Comparison of ENCODE assay signal across 15 cellular contexts in the genomic region with DNA sequence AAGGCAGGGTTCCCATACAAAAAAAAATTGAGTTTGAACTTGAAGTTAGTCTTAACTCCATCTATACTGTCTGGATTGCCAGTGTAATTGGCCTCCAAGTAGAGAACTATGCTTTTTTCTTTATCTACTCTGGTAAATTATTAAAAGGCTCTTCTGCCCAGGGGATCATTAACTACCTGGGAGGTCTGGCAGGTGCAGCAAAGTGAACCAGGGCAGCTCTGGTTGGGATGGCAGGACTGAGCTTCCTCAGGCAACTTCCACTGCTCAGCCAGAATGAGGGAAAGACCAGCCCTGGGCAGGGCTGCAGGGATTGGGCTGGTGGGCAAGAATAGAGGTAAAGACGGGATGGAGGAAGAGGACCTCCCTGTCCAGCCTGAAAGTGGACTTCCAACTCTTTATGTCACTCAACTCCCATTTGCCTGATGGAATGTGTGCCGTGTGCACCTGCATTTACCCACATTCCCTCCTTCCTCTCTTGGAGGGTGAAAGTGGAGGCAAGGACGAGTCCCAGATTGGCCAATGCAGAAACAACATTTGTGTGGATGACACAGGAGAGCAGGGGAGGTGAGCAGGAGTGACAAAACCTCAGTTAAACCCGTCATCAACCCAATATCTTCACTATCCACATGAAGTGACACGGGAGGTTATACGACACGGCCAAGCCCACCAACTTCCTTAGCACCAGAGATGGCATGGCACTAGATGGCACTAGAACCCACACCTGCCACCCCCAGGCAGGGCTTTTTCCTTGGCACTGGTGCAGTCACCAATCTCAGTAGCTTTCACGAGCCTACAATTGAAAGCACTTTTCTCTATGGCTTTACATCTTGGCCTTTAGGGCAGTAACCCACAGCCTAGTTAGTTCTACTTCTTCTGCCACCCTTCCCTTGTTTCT. TPM values are rescaled to one million over a fixed set of nuclear protein-coding genes. Genes with fewer than 3 reads are reported as not detected.
DNase-seq lines count a peak whose midpoint lies in the region; ATAC-seq, FAIRE-seq and TF ChIP-seq lines count a peak whose summit lies in the region.
"Had no signal": no experiment of that assay in that cellular context is flagged by ENCODE, and none has a peak within 500 bp of the region (broad histone marks: within the 10 kb centered on the region; RNA-seq: fewer than 3 reads in every experiment).

No MANE protein-coding gene starts in this region.

- H3K27me3 Mint-ChIP-seq in Calu3 (ENCODE audit: unreplicated experiment), result no peaks in the 10 kb centered on the region
- no peaks in the 10 kb centered on the region for H3K27me3 Mint-ChIP-seq in activated naive CD8-positive, alpha-beta T cell treated with anti-CD3 and anti-CD28 coated beads for 36 hours
- H3K27me3 Mint-ChIP-seq in effector memory CD8-positive, alpha-beta T cell, result no peaks in the 10 kb centered on the region
- H3K27me3 Mint-ChIP-seq: activated CD4-positive, alpha-beta T cell treated with anti-CD3 and anti-CD28 coated beads, Interleukin-2, amount 10 ng/mL, durations not matched to agents 24 days and 14 days had no signal

- no peak for TF ChIP-seq EP300 in GM12878 (IDR thresholded peaks at IDR 0.05; ENCODE audit: borderline replicate concordance in 1 of 2, control insufficient read depth in 1 of 2, low read depth in 2 of 2, low read length in 2 of 2)

- H2BK15ac ChIP-seq in IMR-90 (ENCODE audit: low read depth, low read length) (peak overlapping the region; percentile 100), mesenchymal stem cell (ENCODE audit: low read depth, poor library complexity, severe bottlenecking) (no peak overlapping the region)

- H3K4me1 ChIP-seq in IMR-90 (ENCODE audit: control insufficient read depth, insufficient read depth, low read length), result peaks cover 32% of the 10 kb centered on the region
- H3K4me1 ChIP-seq in GM12878 (ENCODE audit: control insufficient read depth, insufficient read depth, low read length), result no peaks in the 10 kb centered on the region
- H3K4me1 ChIP-seq in mesenchymal stem cell (ENCODE audit: control insufficient read depth, insufficient read depth, low read depth, low read length), result peaks cover 27% of the 10 kb centered on the region

- peak overlapping the region; percentile 40 for H3K4me3 Mint-ChIP-seq in Calu3 (ENCODE audit: low read depth, unreplicated experiment)
- no peak overlapping the region for H3K4me3 Mint-ChIP-seq in activated naive CD8-positive, alpha-beta T cell treated with anti-CD3 and anti-CD28 coated beads for 36 hours
- no peak overlapping the region for H3K4me3 Mint-ChIP-seq in effector memory CD8-positive, alpha-beta T cell
- H3K4me3 Mint-ChIP-seq: activated CD4-positive, alpha-beta T cell treated with anti-CD3 and anti-CD28 coated beads, Interleukin-2, amount 10 ng/mL, durations not matched to agents 24 days and 14 days; CD8-positive, alpha-beta T cell; neural crest cell had no signal

- peak overlapping the region; percentile 7 for H2AK9ac ChIP-seq in IMR-90 (replicated peaks; ENCODE audit: low read depth, low read length, poor library complexity)

- FAIRE-seq in GM12878 (lab: Jason Lieb, UNC), result no peak
- FAIRE-seq: GM18507 had no signal

- peak overlapping the region; percentile 99 for H2BK20ac ChIP-seq in IMR-90 (ENCODE audit: low read depth, low read length)

- no peak overlapping the region for H3K4me2 ChIP-seq in IMR-90 (ENCODE audit: low read depth, low read length)
- no peak overlapping the region for H3K4me2 ChIP-seq in GM12878 (ENCODE audit: control insufficient read depth, insufficient read depth)
- H3K4me2 ChIP-seq in mesenchymal stem cell (ENCODE audit: low read length, poor library complexity, severe bottlenecking), result no peak overlapping the region

- H3K9ac ChIP-seq in IMR-90 (ENCODE audit: low read depth, low read length), result no peak overlapping the region
- H3K9ac ChIP-seq in GM12878 (ENCODE audit: control insufficient read depth, insufficient read depth, low read length), result no peak overlapping the region
- no peak overlapping the region for H3K9ac ChIP-seq in mesenchymal stem cell (ENCODE audit: low read length)

- BruUV-seq in Calu3 (replicated peaks; lab: Mats Ljungman, UMichigan), result no TSS peak
- no TSS peak for BruUV-seq in IMR-90 (replicated peaks; lab: Mats Ljungman, UMichigan)
- BruUV-seq in GM12878 (replicated peaks; lab: Mats Ljungman, UMichigan), result no TSS peak

- peaks cover 7 to 26% of the 10 kb centered on the region in 2 experiments for H3K79me1 ChIP-seq in IMR-90 (ENCODE audit: low read depth in 1 of 2, low read length in 2 of 2)
- no peaks in the 10 kb centered on the region for H3K79me1 ChIP-seq in mesenchymal stem cell (replicated peaks; ENCODE audit: low read length, poor library complexity, severe bottlenecking)

- peak overlapping the region; percentile 99 for H2BK5ac ChIP-seq in IMR-90 (ENCODE audit: low read depth, low read length, poor library complexity, severe bottlenecking)
- peak overlapping the region; percentile 74 for H2BK5ac ChIP-seq in mesenchymal stem cell (ENCODE audit: low read depth, low read length, poor library complexity, severe bottlenecking)

- peak overlapping the region; percentile 88 for H3K27ac Mint-ChIP-seq in Calu3 (ENCODE audit: unreplicated experiment)
- H3K27ac Mint-ChIP-seq in activated naive CD8-positive, alpha-beta T cell treated with anti-CD3 and anti-CD28 coated beads for 36 hours, result no peak overlapping the region
- no peak overlapping the region for H3K27ac Mint-ChIP-seq in effector memory CD8-positive, alpha-beta T cell
- H3K27ac Mint-ChIP-seq: activated CD4-positive, alpha-beta T cell treated with anti-CD3 and anti-CD28 coated beads, Interleukin-2, amount 10 ng/mL, durations not matched to agents 24 days and 14 days; CD8-positive, alpha-beta T cell had no signal

- SMC1A ChIA-PET in GM12878 (lab: Charles Lee; ENCODE audit: uncharacterized antibody, unreplicated experiment), result no interaction called here

- H3K36me3 ChIP-seq in IMR-90 (ENCODE audit: control insufficient read depth, insufficient read depth, low read length), result no peaks in the 10 kb centered on the region
- no peaks in the 10 kb centered on the region for H3K36me3 ChIP-seq in GM12878 (ENCODE audit: control insufficient read depth in 2 of 2, insufficient read depth in 2 of 2, low read length in 1 of 2)
- H3K36me3 ChIP-seq in mesenchymal stem cell (ENCODE audit: control insufficient read depth in 1 of 2, insufficient read depth in 2 of 2, low read depth in 1 of 2, low read length in 2 of 2), result no peaks in the 10 kb centered on the region

- TF ChIP-seq RAD21 in IMR-90 (IDR thresholded peaks at IDR 0.05; ENCODE audit: low read length) (no peak), GM12878 (IDR thresholded peaks at IDR 0.05; ENCODE audit: insufficient read depth, low read depth, low read length) (peak; percentile 20; the same call in 1 of the 2 replicates)

- H4K8ac ChIP-seq in IMR-90 (ENCODE audit: low read depth in 2 of 2, low read length in 2 of 2) (peak overlapping the region; percentile 23 to 93), mesenchymal stem cell (ENCODE audit: low read length) (no peak overlapping the region)

- in situ Hi-C loops in IMR-90 (cut with MboI; ENCODE audit: low sequenced_read_pairs) (no loop called here), GM12878 (cut with MboI) (no loop called here)

- peak overlapping the region; percentile 52 for H2AFZ ChIP-seq in IMR-90 (replicated peaks; ENCODE audit: low read length, poor library complexity)
- H2AFZ ChIP-seq in GM12878 (ENCODE audit: control insufficient read depth, low read depth, low read length), result no peak overlapping the region
- no peak overlapping the region for H2AFZ ChIP-seq in mesenchymal stem cell (ENCODE audit: low read depth, low read length)

- no peak for TF ChIP-seq POLR2A in IMR-90 (IDR thresholded peaks at IDR 0.05; ENCODE audit: low read depth, low read length)
- TF ChIP-seq POLR2A in GM12878 (IDR thresholded peaks at IDR 0.05; ENCODE audit: low read depth, low read length), result no peak

- peak overlapping the region; percentile 45 for H3K27ac ChIP-seq in IMR-90 (ENCODE audit: insufficient read depth, low read length)
- H3K27ac ChIP-seq in GM12878 (ENCODE audit: control insufficient read depth, insufficient read depth), result no peak overlapping the region
- peak overlapping the region; percentile 97 for H3K27ac ChIP-seq in mesenchymal stem cell (ENCODE audit: low read length, poor library complexity, severe bottlenecking)

- H2AK5ac ChIP-seq in IMR-90 (ENCODE audit: low read depth, low read length) (peak overlapping the region; percentile 94), mesenchymal stem cell (ENCODE audit: low read length, severe bottlenecking) (peak overlapping the region; percentile 85)

- peaks cover 4% of the 10 kb centered on the region for H3K9me3 Mint-ChIP-seq in Calu3 (ENCODE audit: low read depth, unreplicated experiment)
- peaks cover 1% of the 10 kb centered on the region for H3K9me3 Mint-ChIP-seq in activated naive CD8-positive, alpha-beta T cell treated with anti-CD3 and anti-CD28 coated beads for 36 hours
- no peaks in the 10 kb centered on the region for H3K9me3 Mint-ChIP-seq in effector memory CD8-positive, alpha-beta T cell
- H3K9me3 Mint-ChIP-seq: activated CD4-positive, alpha-beta T cell treated with anti-CD3 and anti-CD28 coated beads, Interleukin-2, amount 10 ng/mL, durations not matched to agents 24 days and 14 days; CD8-positive, alpha-beta T cell had no signal

- H3K79me2 ChIP-seq in GM12878 (ENCODE audit: control insufficient read depth, insufficient read depth, low read length), result no peaks in the 10 kb centered on the region

- peak overlapping the region; percentile 86 for H3K14ac ChIP-seq in IMR-90 (replicated peaks; ENCODE audit: low read depth, low read length)
- no peak overlapping the region for H3K14ac ChIP-seq in mesenchymal stem cell (ENCODE audit: low read length in 2 of 2)

- peaks cover 73% of the 10 kb centered on the region for H3K4me1 Mint-ChIP-seq in Calu3 (ENCODE audit: low read depth, unreplicated experiment)
- H3K4me1 Mint-ChIP-seq in activated naive CD8-positive, alpha-beta T cell treated with anti-CD3 and anti-CD28 coated beads for 36 hours, result no peaks in the 10 kb centered on the region
- no peaks in the 10 kb centered on the region for H3K4me1 Mint-ChIP-seq in effector memory CD8-positive, alpha-beta T cell (ENCODE audit: low read depth in 2 of 2)
- H3K4me1 Mint-ChIP-seq: activated CD4-positive, alpha-beta T cell treated with anti-CD3 and anti-CD28 coated beads, Interleukin-2, amount 10 ng/mL, durations not matched to agents 24 days and 14 days had no signal

- peak overlapping the region; percentile 94 for H4K91ac ChIP-seq in IMR-90 (ENCODE audit: insufficient read depth, low read depth, low read length)
- peak overlapping the region; percentile 71 for H4K91ac ChIP-seq in mesenchymal stem cell (ENCODE audit: low read length)

- H3K9me3 ChIP-seq in IMR-90 (ENCODE audit: control insufficient read depth, insufficient read depth, low read length) (no peaks in the 10 kb centered on the region), GM12878 (replicated peaks; ENCODE audit: control insufficient read depth, insufficient read depth, low read length) (no peaks in the 10 kb centered on the region), mesenchymal stem cell (ENCODE audit: control insufficient read depth, low read length) (no peaks in the 10 kb centered on the region)

- ATAC-seq in IMR-90 (ENCODE audit: low read depth), result no peak
- no peak for ATAC-seq in GM12878
- ATAC-seq in effector memory CD8-positive, alpha-beta T cell (replicated peaks), result no peak
- ATAC-seq: CD8-positive, alpha-beta T cell had no signal

- H3K36me3 Mint-ChIP-seq in Calu3 (ENCODE audit: insufficient read depth, unreplicated experiment), result peaks cover 30% of the 10 kb centered on the region
- peaks cover 1% of the 10 kb centered on the region for H3K36me3 Mint-ChIP-seq in activated naive CD8-positive, alpha-beta T cell treated with anti-CD3 and anti-CD28 coated beads for 36 hours
- H3K36me3 Mint-ChIP-seq in effector memory CD8-positive, alpha-beta T cell (ENCODE audit: insufficient read depth), result no peaks in the 10 kb centered on the region
- H3K36me3 Mint-ChIP-seq: CD8-positive, alpha-beta T cell had no signal

- H3K56ac ChIP-seq in IMR-90 (ENCODE audit: extremely low read depth, insufficient read depth, low read length), result peak overlapping the region; percentile 51; the same call in 1 of the 2 replicates

- WGBS in IMR-90 (ENCODE audit: extremely low coverage in 2 of 2, insufficient read length in 1 of 2), 2 experiments, result 100% methylated on average over 3 of the region's 8 CpGs; no CpG with 5 or more reads in 1 of the 2 experiments
- 67% methylated on average over 8 of the region's 8 CpGs for WGBS in GM12878 (ENCODE audit: insufficient coverage, insufficient replicate concordance, low lambda C conversion rate, missing lambda C conversion rate)
- 96% methylated on average over 7 of the region's 8 CpGs for WGBS in mesenchymal stem cell

- H3K27me3 ChIP-seq in IMR-90 (ENCODE audit: control insufficient read depth, insufficient read depth, low read length) (no peaks in the 10 kb centered on the region), GM12878 (replicated peaks in 1 of 2; ENCODE audit: control insufficient read depth in 2 of 2, insufficient read depth in 2 of 2, low read length in 1 of 2) (no peaks in the 10 kb centered on the region), mesenchymal stem cell (ENCODE audit: control insufficient read depth in 1 of 2, insufficient read depth in 1 of 2, low read length in 2 of 2) (no peaks in the 10 kb centered on the region)

- H3K4me3 ChIP-seq in IMR-90 (ENCODE audit: insufficient read depth, low read depth, low read length), result no peak overlapping the region
- no peak overlapping the region for H3K4me3 ChIP-seq in GM12878
- H3K4me3 ChIP-seq in mesenchymal stem cell (ENCODE audit: insufficient read depth in 1 of 2, low read depth in 1 of 2, low read length in 2 of 2), result no peak overlapping the region

- POLR2A ChIA-PET in IMR-90 (lab: Charles Lee; ENCODE audit: unreplicated experiment) (interaction anchor here (0.6 to 2.3 kb wide), 2 partner anchors 10 to 21 kb away, joined by 5 to 25 read pairs; no protein-coding TSS in a partner anchor), GM12878 (lab: Charles Lee) (no interaction called here)

- H4K5ac ChIP-seq in IMR-90 (ENCODE audit: low read depth, low read length), result peak overlapping the region; percentile 68

- H3K4ac ChIP-seq in IMR-90 (ENCODE audit: low read depth, low read length) (peak overlapping the region; percentile 97), mesenchymal stem cell (ENCODE audit: low read depth in 1 of 2, low read length in 2 of 2) (peak overlapping the region; percentile 6 to 73)

- H4K20me1 ChIP-seq in IMR-90 (ENCODE audit: insufficient read depth, low read length), result no peaks in the 10 kb centered on the region
- no peaks in the 10 kb centered on the region for H4K20me1 ChIP-seq in GM12878 (ENCODE audit: control insufficient read depth, insufficient read depth)

- H2BK120ac ChIP-seq in IMR-90 (ENCODE audit: low read depth, low read length) (peak overlapping the region; percentile 99), mesenchymal stem cell (ENCODE audit: low read depth, low read length) (peak overlapping the region; percentile 82)

- RAD21 ChIA-PET in GM12878 (lab: Charles Lee; ENCODE audit: unreplicated experiment), result no interaction called here

- peaks cover 28% of the 10 kb centered on the region for H3K9me1 ChIP-seq in IMR-90 (ENCODE audit: insufficient read depth, low read length)

- intact Hi-C loops in Calu3 (cut with micrococcal nuclease; ENCODE audit: unreplicated experiment) (loop anchor here (1.0 to 5.0 kb wide), 4 partner anchors 21 to 245 kb away; a partner anchor contains a TSS), IMR-90 (cut with micrococcal nuclease) (no loop called here), GM12878 (cut with micrococcal nuclease; ENCODE audit: unreplicated experiment) (no loop called here)

- CTCF ChIA-PET in Calu3 (lab: Charles Lee) (interaction anchor here (0.6 to 3.1 kb wide), 9 partner anchors 21 to 298 kb away, joined by 3 to 39 read pairs (median 4); a partner anchor contains a TSS), IMR-90 (lab: Yijun Ruan, JAX) (interaction anchor here (1.0 to 2.3 kb wide), 3 partner anchors 10 to 36 kb away, joined by 3 to 8 read pairs (median 3); no protein-coding TSS in a partner anchor), GM12878 (lab: Yijun Ruan, JAX) (interaction anchor here (1.0 kb wide), 1 partner anchor 87 kb away, joined by 4 read pairs; no protein-coding TSS in a partner anchor)

- H2BK12ac ChIP-seq in mesenchymal stem cell (ENCODE audit: low read length in 2 of 2), result peak overlapping the region; percentile 4 to 62

- peak overlapping the region; percentile 96 for H3K23ac ChIP-seq in IMR-90 (ENCODE audit: low read depth, low read length)
- no peak overlapping the region for H3K23ac ChIP-seq in mesenchymal stem cell (ENCODE audit: low read length in 2 of 2)

- H3K18ac ChIP-seq in IMR-90 (ENCODE audit: low read depth, low read length), result peak overlapping the region; percentile 13
- peak overlapping the region; percentile 30 to 67 for H3K18ac ChIP-seq in mesenchymal stem cell (ENCODE audit: low read depth in 1 of 2, low read length in 2 of 2)

- peak; percentile 72 for DNase-seq in Calu3
- no peak for DNase-seq in IMR-90
- DNase-seq in GM12878 (ENCODE audit: low read depth, low spot score), result no peak
- no peak for DNase-seq in mesenchymal stem cell
- no peak for DNase-seq in activated naive CD8-positive, alpha-beta T cell treated with anti-CD3 and anti-CD28 coated beads for 36 hours
- DNase-seq in NCI-H1092 treated with DMSO at 0.1 percent for 48 hours (lab: John Stamatoyannopoulos, UW), result no peak
- no peak for DNase-seq in stimulated activated CD4-positive, alpha-beta T cell treated with anti-CD3 and anti-CD28 coated beads, Interleukin-4, amount 100 ng/mL, for 1 hour
- no peak for DNase-seq in effector memory CD8-positive, alpha-beta T cell
- DNase-seq: activated CD4-positive, alpha-beta T cell treated with anti-CD3 and anti-CD28 coated beads, Interleukin-2, amount 10 ng/mL, durations not matched to agents 24 days and 14 days; activated naive CD4-positive, alpha-beta T cell; CD8-positive, alpha-beta T cell; effector CD8-positive, alpha-beta T cell; stimulated activated CD4-positive, alpha-beta T cell treated with anti-CD3 and anti-CD28 coated beads, Interleukin-2, amount 100 ng/mL, for 48 hours had no signal

- TF ChIP-seq CTCF in Calu3 (IDR thresholded peaks at IDR 0.05; ENCODE audit: unreplicated experiment) (no peak), IMR-90 (conservative IDR thresholded peaks at IDR 0.05; ENCODE audit: low read depth, low read length) (no peak), GM12878 (IDR thresholded peaks at IDR 0.05 in 2 of 3, conservative IDR thresholded peaks at IDR 0.05 in 1 of 3; ENCODE audit: control insufficient read depth in 2 of 3, extremely low read depth in 1 of 3, insufficient read depth in 1 of 3, low read depth in 3 of 3, low read length in 3 of 3) (peak in 1 of 3 experiments; percentile 1; a peak in 1 of 6 replicates)

- dilution Hi-C loops in IMR-90 (cut with HindIII; ENCODE audit: low sequenced_read_pairs, unreplicated experiment), result no loop called here

RNA-seq across cellular contexts. Expression of a gene that starts 25.2 kb away (rescaled TPM):
- total RNA-seq in Calu3 (2022), result 148 and 210 TPM in 2 replicates
- 76.9 and 90.3 TPM in 2 replicates for total RNA-seq in IMR-90 (2012; rRNA removed)
- polyA plus RNA-seq in IMR-90 (2012; rRNA removed), result 819 and 905 TPM in 2 replicates
- polyA plus RNA-seq in IMR-90 (2012; cell fraction: cytosol; rRNA removed), result 700 and 814 TPM in 2 replicates
- 1,179 and 1,372 TPM in 2 replicates for polyA plus RNA-seq in IMR-90 (2012; cell fraction: nucleus; rRNA removed; ENCODE audit: low replicate concordance)
- total RNA-seq in GM12878 (2013; cell fraction: nucleolus; rRNA removed), result not detected in 2 replicates
- total RNA-seq in GM12878 (2014; rRNA removed), result not detected in 2 replicates
- total RNA-seq in GM12878 (2014; rRNA removed; fragmentation: Illumina TruSeq; extraction: Trizol), result not detected in 2 replicates
- total RNA-seq in GM12878 (2021), result 0.40 and 0.49 TPM in 2 replicates
- polyA plus RNA-seq in GM12878 (2011; ENCODE audit: low read depth), result 0.13 TPM
- not detected in 2 replicates for polyA plus RNA-seq in GM12878 (2011; rRNA removed)
- polyA plus RNA-seq in GM12878 (2011; cell fraction: cytosol; rRNA removed), result not detected in 2 replicates
- polyA plus RNA-seq in GM12878 (2011; cell fraction: nucleus; rRNA removed), result not detected in 2 replicates
- 0.08 TPM in 2 replicates for polyA plus RNA-seq in GM12878 (2012)
- not detected in 2 replicates for polyA plus RNA-seq in GM12878 (2014; fragmentation: Illumina TruSeq; extraction: Trizol)
- polyA plus RNA-seq in GM12878 (2014; fragmentation: Nextera tagmentation; extraction: Ambion mirVana), result not detected
- not detected in 2 replicates for polyA plus RNA-seq in GM12878 (2014; rRNA removed)
- under 1 TPM; 0.19 to 0.20 TPM for polyA plus RNA-seq in GM12878 (2016; fragmentation: Nextera tagmentation; extraction: Ambion mirVana)
- polyA minus RNA-seq in GM12878 (2011; rRNA and poly(A)+ RNA removed), result not detected in 2 replicates
- not detected in 2 replicates for polyA minus RNA-seq in GM12878 (2011; cell fraction: cytosol; rRNA and poly(A)+ RNA removed)
- polyA minus RNA-seq in GM12878 (2011; cell fraction: nucleus; rRNA and poly(A)+ RNA removed), result not detected in 2 replicates
- 408 TPM for polyA plus RNA-seq in mesenchymal stem cell (2013, experiment 1 of 2)
- polyA plus RNA-seq in mesenchymal stem cell (2013, experiment 2 of 2), result 395 TPM
- under 1 TPM in 1 of 2 experiments, not detected in 1; 0.12 TPM for total RNA-seq in activated naive CD8-positive, alpha-beta T cell treated with anti-CD3 and anti-CD28 coated beads for 36 hours
- total RNA-seq: CD8-positive, alpha-beta T cell had no signal

Comparison
In these comparisons a context has a peak if more than half of its experiments do, and no peak if none do; other contexts are left out.
1. RNA of a gene that starts 25.2 kb away (total RNA-seq): 148 to 210 TPM in Calu3 and 76.9 to 90.3 TPM in IMR-90; 0.12 TPM in activated naive CD8-positive, alpha-beta T cell treated with anti-CD3 and anti-CD28 coated beads for 36 hours and 0.40 to 0.49 TPM in GM12878; every median in the first group is over 10 times any median in the second.